Comparison of ENCODE assay signal across 17 cellular contexts in the genomic region with DNA sequence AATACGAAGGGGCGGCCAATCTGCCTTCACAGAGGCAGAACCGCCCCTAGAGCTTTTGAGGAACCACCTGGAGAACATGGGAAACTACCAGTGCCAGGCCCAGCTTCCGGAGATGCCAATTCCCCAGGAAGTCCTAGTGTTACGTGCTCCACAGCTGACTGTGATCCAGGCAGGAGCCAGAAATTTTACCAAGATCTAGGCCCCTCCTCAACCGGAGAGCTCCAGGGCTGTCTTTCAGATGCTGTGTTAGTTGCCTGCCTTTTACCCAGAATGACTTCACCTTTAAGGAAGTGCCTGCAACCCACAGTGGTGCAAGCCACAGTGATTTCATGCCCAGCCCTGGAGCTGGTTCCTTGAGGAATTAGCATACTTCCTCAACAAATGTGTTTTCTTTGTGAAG.
A peak's percentile ranks its signal among the peaks of the same experiment; 100 is the strongest.
DNase-seq lines count a peak whose midpoint lies in the region; ATAC-seq and TF ChIP-seq lines count a peak whose summit lies in the region.
"Had no signal": no experiment of that assay in that cellular context is flagged by ENCODE, and none has a peak within 500 bp of the region (broad histone marks: within the 10 kb centered on the region; RNA-seq: fewer than 3 reads in every experiment).

No MANE protein-coding gene starts in this region.

- H3K4me1 Mint-ChIP-seq in endothelial cell (ENCODE audit: unreplicated experiment) (peaks cover 50% of the 10 kb centered on the region), neural crest cell (peaks cover 17% of the 10 kb centered on the region)
- peaks cover 9% of the 10 kb centered on the region for H3K4me1 Mint-ChIP-seq in stimulated activated effector memory CD8-positive, alpha-beta T cell treated with anti-CD3 and anti-CD28 coated beads, Interleukin-12 subunit alpha, Interleukin-12 subunit beta, amount 100 ng/mL, for 72 hours

- 0 out of 2 replicates have a peak, but pooled peaks cover 7% of the 10 kb centered on the region for H4K20me1 ChIP-seq in BLaER1

- H3K9ac ChIP-seq in BLaER1, result no peak overlapping the region

- peaks cover 11% of the 10 kb centered on the region for H3K36me3 Mint-ChIP-seq in endothelial cell (ENCODE audit: low read depth, unreplicated experiment)
- H3K36me3 Mint-ChIP-seq in neural crest cell (ENCODE audit: low read depth), result no peaks in the 10 kb centered on the region
- H3K36me3 Mint-ChIP-seq in stimulated activated effector memory CD8-positive, alpha-beta T cell treated with anti-CD3 and anti-CD28 coated beads, Interleukin-12 subunit alpha, Interleukin-12 subunit beta, amount 100 ng/mL, for 72 hours, result no peaks in the 10 kb centered on the region

- no peak for ATAC-seq in foreskin keratinocyte
- ATAC-seq in stimulated activated effector memory CD8-positive, alpha-beta T cell treated with anti-CD3 and anti-CD28 coated beads, Interleukin-12 subunit alpha, Interleukin-12 subunit beta, amount 100 ng/mL, for 72 hours, result no peak
- ATAC-seq: GM12878 had no signal

- peaks cover 6% of the 10 kb centered on the region for H3K27me3 Mint-ChIP-seq in endothelial cell (ENCODE audit: unreplicated experiment)
- no peaks in the 10 kb centered on the region for H3K27me3 Mint-ChIP-seq in neural crest cell (ENCODE audit: low read depth)
- H3K27me3 Mint-ChIP-seq: dendritic cell treated with granulocyte-macrophage colony-stimulating factor and Interleukin-4, amounts not matched to agents 40 ng/mL and 50 ng/mL, for 4 days; memory B cell had no signal

- TF ChIP-seq CTCF in endothelial cell (IDR thresholded peaks at IDR 0.05; ENCODE audit: unreplicated experiment), result no peak
- no peak for TF ChIP-seq CTCF in neural crest cell (conservative IDR thresholded peaks at IDR 0.05)
- no peak for TF ChIP-seq CTCF in foreskin keratinocyte (conservative IDR thresholded peaks at IDR 0.05)

- H3K9me3 Mint-ChIP-seq in endothelial cell (ENCODE audit: unreplicated experiment) (no peaks in the 10 kb centered on the region), neural crest cell (no peaks in the 10 kb centered on the region)
- H3K9me3 Mint-ChIP-seq in stimulated activated effector memory CD8-positive, alpha-beta T cell treated with anti-CD3 and anti-CD28 coated beads, Interleukin-12 subunit alpha, Interleukin-12 subunit beta, amount 100 ng/mL, for 72 hours, result no peaks in the 10 kb centered on the region
- H3K9me3 Mint-ChIP-seq: dendritic cell treated with granulocyte-macrophage colony-stimulating factor and Interleukin-4, amounts not matched to agents 40 ng/mL and 50 ng/mL, for 4 days; memory B cell had no signal

- peaks cover 10% of the 10 kb centered on the region for H3K4me1 ChIP-seq in BLaER1
- H3K4me1 ChIP-seq in foreskin keratinocyte, result no peaks in the 10 kb centered on the region

- H3K27ac Mint-ChIP-seq in endothelial cell (ENCODE audit: unreplicated experiment) (peak overlapping the region; percentile 84), neural crest cell (ENCODE audit: unreplicated experiment) (peak overlapping the region; percentile 6)
- H3K27ac Mint-ChIP-seq in stimulated activated effector memory CD8-positive, alpha-beta T cell treated with anti-CD3 and anti-CD28 coated beads, Interleukin-12 subunit alpha, Interleukin-12 subunit beta, amount 100 ng/mL, for 72 hours, result no peak overlapping the region
- H3K27ac Mint-ChIP-seq: dendritic cell treated with granulocyte-macrophage colony-stimulating factor and Interleukin-4, amounts not matched to agents 40 ng/mL and 50 ng/mL, for 4 days had no signal

- H3K27ac ChIP-seq in BLaER1 (no peak overlapping the region), foreskin keratinocyte (no peak overlapping the region)

- peak overlapping the region; percentile 41; the same call in 1 of the 2 replicates for H3K4me2 ChIP-seq in BLaER1

- H3K4me3 ChIP-seq in BLaER1, result no peak overlapping the region
- H3K4me3 ChIP-seq: GM12878 had no signal

- H3K27me3 ChIP-seq in BLaER1 (no peaks in the 10 kb centered on the region), foreskin keratinocyte (no peaks in the 10 kb centered on the region)

- DNase-seq in M059J (ENCODE audit: low read depth) (peak; percentile 79), endothelial cell (ENCODE audit: low spot score) (no peak), neural crest cell (ENCODE audit: low read depth, low spot score) (no peak), foreskin keratinocyte (no peak), COLO668 (lab: John Stamatoyannopoulos, UW; ENCODE audit: unreplicated experiment) (no peak)
- DNase-seq in stimulated activated CD4-positive, alpha-beta T cell treated with anti-CD3 and anti-CD28 coated beads, Interleukin-1b, Interleukin-23, amount 100 ng/mL, for 48 hours, result no peak
- DNase-seq in stimulated activated effector memory CD8-positive, alpha-beta T cell treated with anti-CD3 and anti-CD28 coated beads, Interleukin-12 subunit alpha, Interleukin-12 subunit beta, amount 100 ng/mL, for 72 hours (ENCODE audit: low spot score in 2 of 2), result no peak
- DNase-seq: activated naive CD4-positive, alpha-beta T cell treated with Interleukin-2 at 50 U/mL for 16 hours; Calu3; erythroblast; NCI-H2107; NCI-H526; OCI-M1 had no signal

- no peaks in the 10 kb centered on the region for H3K36me3 ChIP-seq in BLaER1

- no peak overlapping the region for H3K4me3 Mint-ChIP-seq in endothelial cell (ENCODE audit: unreplicated experiment)
- H3K4me3 Mint-ChIP-seq in neural crest cell, result no peak overlapping the region
- H3K4me3 Mint-ChIP-seq in stimulated activated effector memory CD8-positive, alpha-beta T cell treated with anti-CD3 and anti-CD28 coated beads, Interleukin-12 subunit alpha, Interleukin-12 subunit beta, amount 100 ng/mL, for 72 hours, result no peak overlapping the region
- H3K4me3 Mint-ChIP-seq: dendritic cell treated with granulocyte-macrophage colony-stimulating factor and Interleukin-4, amounts not matched to agents 40 ng/mL and 50 ng/mL, for 4 days; memory B cell had no signal

- no peaks in the 10 kb centered on the region for H3K9me3 ChIP-seq in BLaER1
